Comparison of ENCODE assay signal across 8 cellular contexts in the genomic region with DNA sequence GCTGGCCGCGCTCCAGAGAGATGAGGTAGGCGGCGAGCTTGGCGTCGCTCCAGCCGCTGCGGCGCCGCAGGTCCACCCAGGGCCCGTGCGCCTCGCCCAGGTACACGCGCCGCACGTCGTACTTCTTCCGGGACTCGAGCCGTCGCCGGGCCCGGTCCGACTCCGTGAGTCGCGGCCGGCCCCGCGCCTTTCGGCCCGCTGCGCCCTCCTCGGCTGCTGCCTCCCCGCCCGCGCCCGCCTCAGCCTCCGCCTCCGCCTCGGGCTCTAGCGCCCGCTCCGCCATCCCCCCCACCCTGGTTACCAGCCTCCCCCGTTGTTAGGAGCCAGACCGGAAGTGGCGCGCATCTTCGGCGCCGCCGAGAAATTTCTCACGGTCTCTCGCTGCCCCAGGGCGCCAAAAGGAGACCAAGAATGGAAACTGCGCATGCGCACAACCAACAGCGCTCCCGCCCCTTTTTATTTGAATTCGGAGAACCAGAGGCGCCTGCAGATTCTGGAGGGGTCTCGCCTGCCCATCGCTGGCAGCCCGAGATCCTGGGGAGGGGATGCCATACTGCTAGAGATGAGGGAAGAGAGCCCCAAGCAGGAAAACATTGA. TPM values are rescaled to one million over a fixed set of nuclear protein-coding genes. Genes with fewer than 3 reads are reported as not detected.
DNase-seq lines count a peak whose midpoint lies in the region; TF ChIP-seq lines count a peak whose summit lies in the region.

A gene with protein sequence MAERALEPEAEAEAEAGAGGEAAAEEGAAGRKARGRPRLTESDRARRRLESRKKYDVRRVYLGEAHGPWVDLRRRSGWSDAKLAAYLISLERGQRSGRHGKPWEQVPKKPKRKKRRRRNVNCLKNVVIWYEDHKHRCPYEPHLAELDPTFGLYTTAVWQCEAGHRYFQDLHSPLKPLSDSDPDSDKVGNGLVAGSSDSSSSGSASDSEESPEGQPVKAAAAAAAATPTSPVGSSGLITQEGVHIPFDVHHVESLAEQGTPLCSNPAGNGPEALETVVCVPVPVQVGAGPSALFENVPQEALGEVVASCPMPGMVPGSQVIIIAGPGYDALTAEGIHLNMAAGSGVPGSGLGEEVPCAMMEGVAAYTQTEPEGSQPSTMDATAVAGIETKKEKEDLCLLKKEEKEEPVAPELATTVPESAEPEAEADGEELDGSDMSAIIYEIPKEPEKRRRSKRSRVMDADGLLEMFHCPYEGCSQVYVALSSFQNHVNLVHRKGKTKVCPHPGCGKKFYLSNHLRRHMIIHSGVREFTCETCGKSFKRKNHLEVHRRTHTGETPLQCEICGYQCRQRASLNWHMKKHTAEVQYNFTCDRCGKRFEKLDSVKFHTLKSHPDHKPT (minus strand): TSS at position 336 of the 597 bp plus-strand sequence. CDS start 53 bp downstream, at position 283.

- no peaks in the 10 kb centered on the region for H3K27me3 Mint-ChIP-seq in activated naive CD4-positive, alpha-beta T cell treated with anti-CD3 and anti-CD28 coated beads for 36 hours (ENCODE audit: low read depth)

- DNase-seq in GM04503 (ENCODE audit: low read depth): peak; percentile 45
- peak; percentile 85 for DNase-seq in HFF-Myc (ENCODE audit: extremely low read depth, low read depth)
- peak; percentile 98 for DNase-seq in NAMALWA (ENCODE audit: low spot score)
- peak; percentile 81 for DNase-seq in SK-N-MC (ENCODE audit: low read depth, low spot score)
- peak; percentile 96 for DNase-seq in activated naive CD4-positive, alpha-beta T cell treated with anti-CD3 and anti-CD28 coated beads for 36 hours
- DNase-seq in germinal center (ENCODE audit: low spot score): peak; percentile 98
- peak; percentile 86 for DNase-seq in occipital lobe (lab: John Stamatoyannopoulos, UW)

- peaks cover 15% of the 10 kb centered on the region for H3K4me1 Mint-ChIP-seq in activated naive CD4-positive, alpha-beta T cell treated with anti-CD3 and anti-CD28 coated beads for 36 hours (ENCODE audit: low read depth)

- H3K36me3 ChIP-seq in SK-N-MC (ENCODE audit: insufficient read depth, low read length): no peaks in the 10 kb centered on the region

- intact Hi-C loops in activated naive CD4-positive, alpha-beta T cell treated with anti-CD3 and anti-CD28 coated beads for 36 hours (cut with micrococcal nuclease): loop anchor here (1.0 kb wide), 7 partner anchors 23 to 350 kb away; partner anchors contain the start of genes ECSIT, ELOF1, ODAD3 and PRKCSH

- H3K9ac ChIP-seq in SK-N-MC (ENCODE audit: insufficient read length): peak within 1 kb of the TSS; percentile 81

- H3K4me3 ChIP-seq in HFF-Myc (replicated peaks; ENCODE audit: low read depth, low read length) (peak within 1 kb of the TSS; percentile 57), SK-N-MC (peak within 1 kb of the TSS; percentile 93)

- H3K9me3 Mint-ChIP-seq in activated naive CD4-positive, alpha-beta T cell treated with anti-CD3 and anti-CD28 coated beads for 36 hours: no peaks in the 10 kb centered on the region

- H3K4me3 Mint-ChIP-seq in activated naive CD4-positive, alpha-beta T cell treated with anti-CD3 and anti-CD28 coated beads for 36 hours: peak within 1 kb of the TSS; percentile 86

- H3K27ac ChIP-seq in SK-N-MC (peak within 1 kb of the TSS; percentile 84), temporal lobe (ENCODE audit: low read depth, low read length) (peak within 1 kb of the TSS; percentile 92)

- no peak for TF ChIP-seq CTCF in HFF-Myc (IDR thresholded peaks at IDR 0.05; ENCODE audit: low read depth, low read length, missing control alignments)

- CTCF ChIA-PET in activated naive CD4-positive, alpha-beta T cell treated with anti-CD3 and anti-CD28 coated beads for 36 hours (lab: Charles Lee): interaction anchor here (1.2 kb wide), 1 partner anchor 29 kb away, joined by 3 read pairs; no protein-coding TSS in a partner anchor

- H3K36me3 Mint-ChIP-seq in activated naive CD4-positive, alpha-beta T cell treated with anti-CD3 and anti-CD28 coated beads for 36 hours (ENCODE audit: low read depth): peaks cover 8% of the 10 kb centered on the region

- H3K27ac Mint-ChIP-seq in activated naive CD4-positive, alpha-beta T cell treated with anti-CD3 and anti-CD28 coated beads for 36 hours: peak within 1 kb of the TSS; percentile 79

- no peaks in the 10 kb centered on the region for H3K9me3 ChIP-seq in SK-N-MC (ENCODE audit: low read depth, low read length)

RNA-seq across cellular contexts. Expression of the gene that starts here (rescaled TPM):
- 1 to 10 TPM; 6.8 to 7.3 TPM for total RNA-seq in activated naive CD4-positive, alpha-beta T cell treated with anti-CD3 and anti-CD28 coated beads for 36 hours
- total RNA-seq in occipital lobe: 8.3 TPM
- total RNA-seq in temporal lobe: 9.3 TPM

Comparison
In these comparisons a context has a peak if more than half of its experiments do, and no peak if none do; other contexts are left out.
1. Peak in every context shown above with its lines: DNase-seq, H3K4me3 ChIP-seq and H3K27ac ChIP-seq.
2. DNase-seq: peak in every context shown above with its lines; median percentile 98 in NAMALWA; 98 in germinal center; 96 in activated naive CD4-positive, alpha-beta T cell treated with anti-CD3 and anti-CD28 coated beads for 36 hours; 86 in occipital lobe; 85 in HFF-Myc; 81 in SK-N-MC; 45 in GM04503.